12 cellular contexts compared by ENCODE assay signal in genomic region chr2:237591021-237591370, GRCh38. TPM values are rescaled to one million over a fixed set of nuclear protein-coding genes. Genes with fewer than 3 reads are reported as not detected.
A peak's percentile ranks its signal among the peaks of the same experiment; 100 is the strongest.
DNase-seq lines count a peak whose midpoint lies in the region; ATAC-seq, FAIRE-seq and TF ChIP-seq lines count a peak whose summit lies in the region.
"Had no signal": no experiment of that assay in that cellular context is flagged by ENCODE, and none has a peak within 500 bp of the region (broad histone marks: within the 10 kb centered on the region; RNA-seq: fewer than 3 reads in every experiment).

No MANE protein-coding gene starts in this region.

- peaks cover 0 to 6% (median 0%) of the 10 kb centered on the region in 7 donors for H3K9me3 Mint-ChIP-seq in CD14-positive monocyte
- H3K9me3 Mint-ChIP-seq: CD4-positive, alpha-beta T cell had no signal

- peak overlapping the region in 6 of 7 donors; percentile 61 to 86 (median 76) for H3K27ac Mint-ChIP-seq in CD14-positive monocyte
- H3K27ac Mint-ChIP-seq: CD4-positive, alpha-beta T cell had no signal

- no peaks in the 10 kb centered on the region for H3K9me3 ChIP-seq in lower lobe of right lung
- H3K9me3 ChIP-seq in testis = no peaks in the 10 kb centered on the region

- no peak for FAIRE-seq in bronchial epithelial cell (lab: Jason Lieb, UNC)

- peaks cover 1% of the 10 kb centered on the region for H3K27me3 ChIP-seq in bronchial epithelial cell (ENCODE audit: control insufficient read depth, insufficient read depth, low read length)
- H3K27me3 ChIP-seq in lower lobe of right lung (ENCODE audit: low read depth) = no peaks in the 10 kb centered on the region
- H3K27me3 ChIP-seq in testis = no peaks in the 10 kb centered on the region

- H3K4me1 Mint-ChIP-seq in CD14-positive monocyte = peaks cover 14% of the 10 kb centered on the region

- H3K4me1 ChIP-seq in lower lobe of right lung (peaks cover 35% of the 10 kb centered on the region), testis (peaks cover 12% of the 10 kb centered on the region)

- WGBS in testis, 2 donors = 41% methylated on average over 4 of the region's 4 CpGs; no CpG with 5 or more reads in 1 of the 2 donors

- intact Hi-C loops in CD14-positive monocyte (cut with micrococcal nuclease) (no loop called here), lower lobe of right lung (cut with DNase I) (no loop called here), testis (cut with DNase I; ENCODE audit: low total_unique reads) (no loop called here)

- H3K36me3 Mint-ChIP-seq in CD14-positive monocyte = no peaks in the 10 kb centered on the region

- no peak for DNase-seq in CD14-positive monocyte (ENCODE audit: low spot score)
- peak; percentile 97 for DNase-seq in NCI-H146 (lab: John Stamatoyannopoulos, UW)
- DNase-seq in bronchial epithelial cell (ENCODE audit: low read depth) = peak; percentile 28
- peak; percentile 78 for DNase-seq in lower lobe of right lung
- no peak for DNase-seq in testis
- DNase-seq in NCI-H1694 treated with DMSO at 0.1 percent for 48 hours (lab: John Stamatoyannopoulos, UW) = no peak
- no peak for DNase-seq in NCI-H345 treated with DMSO at 0.1 percent for 48 hours (lab: John Stamatoyannopoulos, UW; ENCODE audit: unreplicated experiment)
- DNase-seq: activated CD8-positive, alpha-beta memory T cell treated with anti-CD3 and anti-CD28 coated beads, Interleukin-2, amount 50 U/mL, for 4 hours; CD4-positive, alpha-beta T cell; KG1 had no signal

- no peak for TF ChIP-seq CTCF in CD14-positive monocyte (IDR thresholded peaks at IDR 0.05)
- no peak for TF ChIP-seq CTCF in bronchial epithelial cell (IDR thresholded peaks at IDR 0.05; ENCODE audit: insufficient read depth, low read length, severe bottlenecking)
- TF ChIP-seq CTCF in lower lobe of right lung (IDR thresholded peaks at IDR 0.05) = no peak
- no peak for TF ChIP-seq CTCF in testis (IDR thresholded peaks at IDR 0.05)

- H3K27ac ChIP-seq in lower lobe of right lung = peak overlapping the region; percentile 76
- H3K27ac ChIP-seq in testis = no peak overlapping the region

- peak; percentile 78 to 81 for ATAC-seq in lower lobe of right lung
- ATAC-seq in HG03442 (IDR thresholded peaks at IDR 0.05; ENCODE audit: unreplicated experiment) = no peak

- H3K4me3 ChIP-seq in bronchial epithelial cell (ENCODE audit: low read depth, low read length) (no peak overlapping the region), lower lobe of right lung (peak overlapping the region; percentile 42), testis (no peak overlapping the region)

- H3K36me3 ChIP-seq in bronchial epithelial cell (ENCODE audit: control insufficient read depth, insufficient read depth, low read length) = no peaks in the 10 kb centered on the region
- no peaks in the 10 kb centered on the region for H3K36me3 ChIP-seq in lower lobe of right lung
- H3K36me3 ChIP-seq in testis (ENCODE audit: low read depth, missing control alignments) = no peaks in the 10 kb centered on the region

- H3K27me3 Mint-ChIP-seq in CD14-positive monocyte (ENCODE audit: low read depth in 3 of 3) = peaks cover 5 to 7% (median 7%) of the 10 kb centered on the region in 3 donors
- H3K27me3 Mint-ChIP-seq: CD4-positive, alpha-beta T cell had no signal

- peak overlapping the region; percentile 81 to 86 for H3K4me3 Mint-ChIP-seq in CD14-positive monocyte
- H3K4me3 Mint-ChIP-seq: CD4-positive, alpha-beta T cell had no signal

- no peak for TF ChIP-seq POLR2A in testis (IDR thresholded peaks at IDR 0.05)

RNA-seq across cellular contexts. Expression of gene RAB17, which starts 0.5 kb away (rescaled TPM):
- polyA plus RNA-seq in CD14-positive monocyte (under 1 TPM in 1 of 2 donors, not detected in 1; 0.13 TPM), testis (ENCODE audit: insufficient read depth, low read depth, low replicate concordance) (6.3 TPM)
- total RNA-seq in bronchial epithelial cell (1.0 and 2.4 TPM in 2 replicates), lower lobe of right lung (60.1 TPM), testis (1 to 10 TPM; 3.2 TPM)
- total RNA-seq: CD4-positive, alpha-beta T cell had no signal

RNA-seq across cellular contexts. Expression of gene PRLH, which starts 24.6 kb away (rescaled TPM):
- not detected for polyA plus RNA-seq in CD14-positive monocyte
- total RNA-seq in bronchial epithelial cell = not detected in 2 replicates
- total RNA-seq in lower lobe of right lung = not detected
- total RNA-seq in testis = not detected
- polyA plus RNA-seq in testis (ENCODE audit: insufficient read depth, low read depth, low replicate concordance) = not detected
- total RNA-seq: CD4-positive, alpha-beta T cell; skeletal muscle tissue had no signal

RNA-seq across cellular contexts. Expression of gene LRRFIP1, which starts 36.4 kb away (rescaled TPM):
- polyA plus RNA-seq in CD14-positive monocyte = 10 to 100 TPM; 67.3 to 98.3 TPM
- total RNA-seq in bronchial epithelial cell = 115 and 183 TPM in 2 replicates
- total RNA-seq in lower lobe of right lung = 180 TPM
- total RNA-seq in testis = 10 to 100 TPM; 25.5 to 33.5 TPM
- 17.4 TPM for polyA plus RNA-seq in testis (ENCODE audit: insufficient read depth, low read depth, low replicate concordance)

Comparison
In these comparisons a context has a peak if more than half of its experiments do, and no peak if none do; other contexts are left out.
1. DNase-seq: peak in NCI-H146 (single experiment), bronchial epithelial cell (single experiment) and lower lobe of right lung (single experiment); none in CD14-positive monocyte (single experiment), testis (single experiment), NCI-H1694 treated with DMSO at 0.1 percent for 48 hours (single experiment) and NCI-H345 treated with DMSO at 0.1 percent for 48 hours (single experiment).
2. RNA of gene RAB17, which starts 0.5 kb away (total RNA-seq): 60.1 TPM in lower lobe of right lung (single experiment); 3.2 TPM in testis and 1.0 to 2.4 TPM in bronchial epithelial cell; every median in the first group is over 10 times any median in the second.